ENCODE assay signal across 1 cellular context in the genomic region with DNA sequence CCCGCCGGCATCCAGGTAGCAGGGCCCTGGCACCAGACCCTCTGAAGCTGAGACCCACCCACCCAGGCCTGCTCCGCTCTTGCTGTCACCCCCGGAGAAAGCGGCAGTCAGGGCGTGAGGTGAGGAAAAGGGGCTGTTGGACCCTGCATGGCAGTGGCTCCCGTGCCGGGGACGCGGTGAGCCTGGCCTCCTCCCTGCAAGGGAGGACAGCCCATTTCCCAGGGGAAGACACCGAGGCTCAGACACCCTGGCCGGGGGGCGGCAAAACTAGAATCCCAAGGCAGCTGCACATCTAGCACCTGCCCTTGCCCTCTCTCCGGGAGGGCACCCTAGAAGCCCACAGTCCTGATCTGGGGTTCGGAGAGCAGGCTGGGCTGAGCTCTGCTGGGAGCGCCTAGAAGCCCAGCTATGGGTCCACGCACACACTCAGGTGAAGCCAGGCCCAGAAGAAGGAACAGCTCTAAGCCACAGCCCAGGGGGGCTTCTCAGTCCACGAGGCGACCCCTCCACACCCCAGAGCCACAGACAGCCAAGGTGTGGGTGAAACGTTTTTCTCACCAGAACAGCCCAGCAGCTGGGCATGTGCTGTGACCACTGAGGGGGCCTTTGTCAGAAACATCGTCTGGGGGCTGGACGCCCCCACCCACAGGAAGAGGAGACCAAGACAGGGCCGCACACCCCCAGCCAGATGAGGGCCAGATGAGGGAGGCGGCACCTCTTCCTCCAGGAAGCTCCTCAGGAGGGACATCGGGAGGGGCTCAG.
A peak's percentile ranks its signal among the peaks of the same experiment; 100 is the strongest.
TF ChIP-seq lines count a peak whose summit lies in the region.

No MANE protein-coding gene starts in this region.

TF ChIP-seq in HepG2, 621 proteins besides CTCF, POLR2A, EP300 and RAD21 (continued from another document and continues in another):
- TF ChIP-seq, protein P1, sequence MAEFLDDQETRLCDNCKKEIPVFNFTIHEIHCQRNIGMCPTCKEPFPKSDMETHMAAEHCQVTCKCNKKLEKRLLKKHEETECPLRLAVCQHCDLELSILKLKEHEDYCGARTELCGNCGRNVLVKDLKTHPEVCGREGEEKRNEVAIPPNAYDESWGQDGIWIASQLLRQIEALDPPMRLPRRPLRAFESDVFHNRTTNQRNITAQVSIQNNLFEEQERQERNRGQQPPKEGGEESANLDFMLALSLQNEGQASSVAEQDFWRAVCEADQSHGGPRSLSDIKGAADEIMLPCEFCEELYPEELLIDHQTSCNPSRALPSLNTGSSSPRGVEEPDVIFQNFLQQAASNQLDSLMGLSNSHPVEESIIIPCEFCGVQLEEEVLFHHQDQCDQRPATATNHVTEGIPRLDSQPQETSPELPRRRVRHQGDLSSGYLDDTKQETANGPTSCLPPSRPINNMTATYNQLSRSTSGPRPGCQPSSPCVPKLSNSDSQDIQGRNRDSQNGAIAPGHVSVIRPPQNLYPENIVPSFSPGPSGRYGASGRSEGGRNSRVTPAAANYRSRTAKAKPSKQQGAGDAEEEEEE (CRISPR knock-in tag; IDR thresholded peaks at IDR 0.05; ENCODE audit: borderline replicate concordance), result no peak
- TF ChIP-seq NFYC (CRISPR knock-in tag; IDR thresholded peaks at IDR 0.05) (no peak), ZNF225 (CRISPR knock-in tag; IDR thresholded peaks at IDR 0.05) (peak; percentile 4; the same call in 1 of the 2 replicates), ZNF12 (CRISPR knock-in tag; IDR thresholded peaks at IDR 0.05) (no peak), WIZ (CRISPR knock-in tag; IDR thresholded peaks at IDR 0.05) (no peak), ZNF557 (CRISPR knock-in tag; IDR thresholded peaks at IDR 0.05) (no peak), ZNF10 (CRISPR knock-in tag; IDR thresholded peaks at IDR 0.05; ENCODE audit: borderline replicate concordance, low read depth) (no peak), KDM5A (IDR thresholded peaks at IDR 0.05; ENCODE audit: borderline replicate concordance, low read length) (no peak), SP140L (CRISPR knock-in tag; IDR thresholded peaks at IDR 0.05; ENCODE audit: borderline replicate concordance) (no peak), MAF1 (CRISPR knock-in tag; IDR thresholded peaks at IDR 0.05; ENCODE audit: borderline replicate concordance) (0 out of 2 replicates have a peak, but pooled peaks have one; percentile 9), ZIK1 (CRISPR knock-in tag; IDR thresholded peaks at IDR 0.05; ENCODE audit: borderline replicate concordance, low read depth) (0 out of 2 replicates have a peak, but pooled peaks have one; percentile 36), FIP1L1 (IDR thresholded peaks at IDR 0.05; ENCODE audit: borderline replicate concordance, insufficient read depth, low read depth, low read length) (no peak), SMYD3 (CRISPR knock-in tag; IDR thresholded peaks at IDR 0.05) (no peak), HMG20B (CRISPR knock-in tag; conservative IDR thresholded peaks at IDR 0.05) (no peak), ELF1 (CRISPR knock-in tag; IDR thresholded peaks at IDR 0.05) (peak; percentile 43; the same call in 1 of the 2 replicates), ZNF468 (CRISPR knock-in tag; IDR thresholded peaks at IDR 0.05) (no peak), RELA (CRISPR knock-in tag; IDR thresholded peaks at IDR 0.05) (no peak), KLF16 (CRISPR knock-in tag; IDR thresholded peaks at IDR 0.05) (0 out of 4 replicates have a peak, but pooled peaks of 1 of the 2 experiments have one; percentile 25), ZNF75D (CRISPR knock-in tag; IDR thresholded peaks at IDR 0.05; ENCODE audit: borderline replicate concordance) (no peak), KLF13 (CRISPR knock-in tag; IDR thresholded peaks at IDR 0.05) (no peak), CAMTA2 (CRISPR knock-in tag; IDR thresholded peaks at IDR 0.05; ENCODE audit: borderline replicate concordance) (no peak), ZSCAN30 (CRISPR knock-in tag; IDR thresholded peaks at IDR 0.05) (no peak)
- TF ChIP-seq, protein P2, sequence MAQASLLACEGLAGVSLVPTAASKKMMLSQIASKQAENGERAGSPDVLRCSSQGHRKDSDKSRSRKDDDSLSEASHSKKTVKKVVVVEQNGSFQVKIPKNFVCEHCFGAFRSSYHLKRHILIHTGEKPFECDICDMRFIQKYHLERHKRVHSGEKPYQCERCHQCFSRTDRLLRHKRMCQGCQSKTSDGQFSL (CRISPR knock-in tag; IDR thresholded peaks at IDR 0.05), result no peak
- TF ChIP-seq, protein P3, sequence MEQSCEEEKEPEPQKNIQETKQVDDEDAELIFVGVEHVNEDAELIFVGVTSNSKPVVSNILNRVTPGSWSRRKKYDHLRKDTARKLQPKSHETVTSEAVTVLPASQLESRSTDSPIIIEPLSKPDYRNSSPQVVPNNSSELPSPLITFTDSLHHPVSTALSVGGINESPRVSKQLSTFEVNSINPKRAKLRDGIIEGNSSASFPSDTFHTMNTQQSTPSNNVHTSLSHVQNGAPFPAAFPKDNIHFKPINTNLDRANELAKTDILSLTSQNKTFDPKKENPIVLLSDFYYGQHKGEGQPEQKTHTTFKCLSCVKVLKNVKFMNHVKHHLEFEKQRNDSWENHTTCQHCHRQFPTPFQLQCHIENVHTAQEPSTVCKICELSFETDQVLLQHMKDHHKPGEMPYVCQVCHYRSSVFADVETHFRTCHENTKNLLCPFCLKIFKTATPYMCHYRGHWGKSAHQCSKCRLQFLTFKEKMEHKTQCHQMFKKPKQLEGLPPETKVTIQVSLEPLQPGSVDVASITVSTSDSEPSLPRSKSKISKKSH (CRISPR knock-in tag; IDR thresholded peaks at IDR 0.05; ENCODE audit: borderline replicate concordance), result 0 out of 2 replicates have a peak, but pooled peaks have one; percentile 1
- TF ChIP-seq, protein P4, sequence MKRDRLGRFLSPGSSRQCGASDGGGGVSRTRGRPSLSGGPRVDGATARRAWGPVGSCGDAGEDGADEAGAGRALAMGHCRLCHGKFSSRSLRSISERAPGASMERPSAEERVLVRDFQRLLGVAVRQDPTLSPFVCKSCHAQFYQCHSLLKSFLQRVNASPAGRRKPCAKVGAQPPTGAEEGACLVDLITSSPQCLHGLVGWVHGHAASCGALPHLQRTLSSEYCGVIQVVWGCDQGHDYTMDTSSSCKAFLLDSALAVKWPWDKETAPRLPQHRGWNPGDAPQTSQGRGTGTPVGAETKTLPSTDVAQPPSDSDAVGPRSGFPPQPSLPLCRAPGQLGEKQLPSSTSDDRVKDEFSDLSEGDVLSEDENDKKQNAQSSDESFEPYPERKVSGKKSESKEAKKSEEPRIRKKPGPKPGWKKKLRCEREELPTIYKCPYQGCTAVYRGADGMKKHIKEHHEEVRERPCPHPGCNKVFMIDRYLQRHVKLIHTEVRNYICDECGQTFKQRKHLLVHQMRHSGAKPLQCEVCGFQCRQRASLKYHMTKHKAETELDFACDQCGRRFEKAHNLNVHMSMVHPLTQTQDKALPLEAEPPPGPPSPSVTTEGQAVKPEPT (CRISPR knock-in tag; IDR thresholded peaks at IDR 0.05; ENCODE audit: low read depth), result no peak
- TF ChIP-seq, protein P5, sequence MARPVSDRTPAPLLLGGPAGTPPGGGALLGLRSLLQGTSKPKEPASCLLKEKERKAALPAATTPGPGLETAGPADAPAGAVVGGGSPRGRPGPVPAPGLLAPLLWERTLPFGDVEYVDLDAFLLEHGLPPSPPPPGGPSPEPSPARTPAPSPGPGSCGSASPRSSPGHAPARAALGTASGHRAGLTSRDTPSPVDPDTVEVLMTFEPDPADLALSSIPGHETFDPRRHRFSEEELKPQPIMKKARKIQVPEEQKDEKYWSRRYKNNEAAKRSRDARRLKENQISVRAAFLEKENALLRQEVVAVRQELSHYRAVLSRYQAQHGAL (CRISPR knock-in tag; IDR thresholded peaks at IDR 0.05; ENCODE audit: not compliant biosample characterization), result no peak
- TF ChIP-seq, protein P6, sequence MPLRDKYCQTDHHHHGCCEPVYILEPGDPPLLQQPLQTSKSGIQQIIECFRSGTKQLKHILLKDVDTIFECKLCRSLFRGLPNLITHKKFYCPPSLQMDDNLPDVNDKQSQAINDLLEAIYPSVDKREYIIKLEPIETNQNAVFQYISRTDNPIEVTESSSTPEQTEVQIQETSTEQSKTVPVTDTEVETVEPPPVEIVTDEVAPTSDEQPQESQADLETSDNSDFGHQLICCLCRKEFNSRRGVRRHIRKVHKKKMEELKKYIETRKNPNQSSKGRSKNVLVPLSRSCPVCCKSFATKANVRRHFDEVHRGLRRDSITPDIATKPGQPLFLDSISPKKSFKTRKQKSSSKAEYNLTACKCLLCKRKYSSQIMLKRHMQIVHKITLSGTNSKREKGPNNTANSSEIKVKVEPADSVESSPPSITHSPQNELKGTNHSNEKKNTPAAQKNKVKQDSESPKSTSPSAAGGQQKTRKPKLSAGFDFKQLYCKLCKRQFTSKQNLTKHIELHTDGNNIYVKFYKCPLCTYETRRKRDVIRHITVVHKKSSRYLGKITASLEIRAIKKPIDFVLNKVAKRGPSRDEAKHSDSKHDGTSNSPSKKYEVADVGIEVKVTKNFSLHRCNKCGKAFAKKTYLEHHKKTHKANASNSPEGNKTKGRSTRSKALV (CRISPR knock-in tag; IDR thresholded peaks at IDR 0.05), result no peak
- TF ChIP-seq, protein P7, sequence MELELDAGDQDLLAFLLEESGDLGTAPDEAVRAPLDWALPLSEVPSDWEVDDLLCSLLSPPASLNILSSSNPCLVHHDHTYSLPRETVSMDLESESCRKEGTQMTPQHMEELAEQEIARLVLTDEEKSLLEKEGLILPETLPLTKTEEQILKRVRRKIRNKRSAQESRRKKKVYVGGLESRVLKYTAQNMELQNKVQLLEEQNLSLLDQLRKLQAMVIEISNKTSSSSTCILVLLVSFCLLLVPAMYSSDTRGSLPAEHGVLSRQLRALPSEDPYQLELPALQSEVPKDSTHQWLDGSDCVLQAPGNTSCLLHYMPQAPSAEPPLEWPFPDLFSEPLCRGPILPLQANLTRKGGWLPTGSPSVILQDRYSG (CRISPR knock-in tag; IDR thresholded peaks at IDR 0.05), result no peak
- TF ChIP-seq, protein P8, sequence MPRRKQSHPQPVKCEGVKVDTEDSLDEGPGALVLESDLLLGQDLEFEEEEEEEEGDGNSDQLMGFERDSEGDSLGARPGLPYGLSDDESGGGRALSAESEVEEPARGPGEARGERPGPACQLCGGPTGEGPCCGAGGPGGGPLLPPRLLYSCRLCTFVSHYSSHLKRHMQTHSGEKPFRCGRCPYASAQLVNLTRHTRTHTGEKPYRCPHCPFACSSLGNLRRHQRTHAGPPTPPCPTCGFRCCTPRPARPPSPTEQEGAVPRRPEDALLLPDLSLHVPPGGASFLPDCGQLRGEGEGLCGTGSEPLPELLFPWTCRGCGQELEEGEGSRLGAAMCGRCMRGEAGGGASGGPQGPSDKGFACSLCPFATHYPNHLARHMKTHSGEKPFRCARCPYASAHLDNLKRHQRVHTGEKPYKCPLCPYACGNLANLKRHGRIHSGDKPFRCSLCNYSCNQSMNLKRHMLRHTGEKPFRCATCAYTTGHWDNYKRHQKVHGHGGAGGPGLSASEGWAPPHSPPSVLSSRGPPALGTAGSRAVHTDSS (CRISPR knock-in tag; conservative IDR thresholded peaks at IDR 0.05), result no peak
- TF ChIP-seq, protein P9, sequence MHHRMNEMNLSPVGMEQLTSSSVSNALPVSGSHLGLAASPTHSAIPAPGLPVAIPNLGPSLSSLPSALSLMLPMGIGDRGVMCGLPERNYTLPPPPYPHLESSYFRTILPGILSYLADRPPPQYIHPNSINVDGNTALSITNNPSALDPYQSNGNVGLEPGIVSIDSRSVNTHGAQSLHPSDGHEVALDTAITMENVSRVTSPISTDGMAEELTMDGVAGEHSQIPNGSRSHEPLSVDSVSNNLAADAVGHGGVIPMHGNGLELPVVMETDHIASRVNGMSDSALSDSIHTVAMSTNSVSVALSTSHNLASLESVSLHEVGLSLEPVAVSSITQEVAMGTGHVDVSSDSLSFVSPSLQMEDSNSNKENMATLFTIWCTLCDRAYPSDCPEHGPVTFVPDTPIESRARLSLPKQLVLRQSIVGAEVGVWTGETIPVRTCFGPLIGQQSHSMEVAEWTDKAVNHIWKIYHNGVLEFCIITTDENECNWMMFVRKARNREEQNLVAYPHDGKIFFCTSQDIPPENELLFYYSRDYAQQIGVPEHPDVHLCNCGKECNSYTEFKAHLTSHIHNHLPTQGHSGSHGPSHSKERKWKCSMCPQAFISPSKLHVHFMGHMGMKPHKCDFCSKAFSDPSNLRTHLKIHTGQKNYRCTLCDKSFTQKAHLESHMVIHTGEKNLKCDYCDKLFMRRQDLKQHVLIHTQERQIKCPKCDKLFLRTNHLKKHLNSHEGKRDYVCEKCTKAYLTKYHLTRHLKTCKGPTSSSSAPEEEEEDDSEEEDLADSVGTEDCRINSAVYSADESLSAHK (CRISPR knock-in tag; IDR thresholded peaks at IDR 0.05; ENCODE audit: borderline replicate concordance), result no peak
- TF ChIP-seq, protein P10, sequence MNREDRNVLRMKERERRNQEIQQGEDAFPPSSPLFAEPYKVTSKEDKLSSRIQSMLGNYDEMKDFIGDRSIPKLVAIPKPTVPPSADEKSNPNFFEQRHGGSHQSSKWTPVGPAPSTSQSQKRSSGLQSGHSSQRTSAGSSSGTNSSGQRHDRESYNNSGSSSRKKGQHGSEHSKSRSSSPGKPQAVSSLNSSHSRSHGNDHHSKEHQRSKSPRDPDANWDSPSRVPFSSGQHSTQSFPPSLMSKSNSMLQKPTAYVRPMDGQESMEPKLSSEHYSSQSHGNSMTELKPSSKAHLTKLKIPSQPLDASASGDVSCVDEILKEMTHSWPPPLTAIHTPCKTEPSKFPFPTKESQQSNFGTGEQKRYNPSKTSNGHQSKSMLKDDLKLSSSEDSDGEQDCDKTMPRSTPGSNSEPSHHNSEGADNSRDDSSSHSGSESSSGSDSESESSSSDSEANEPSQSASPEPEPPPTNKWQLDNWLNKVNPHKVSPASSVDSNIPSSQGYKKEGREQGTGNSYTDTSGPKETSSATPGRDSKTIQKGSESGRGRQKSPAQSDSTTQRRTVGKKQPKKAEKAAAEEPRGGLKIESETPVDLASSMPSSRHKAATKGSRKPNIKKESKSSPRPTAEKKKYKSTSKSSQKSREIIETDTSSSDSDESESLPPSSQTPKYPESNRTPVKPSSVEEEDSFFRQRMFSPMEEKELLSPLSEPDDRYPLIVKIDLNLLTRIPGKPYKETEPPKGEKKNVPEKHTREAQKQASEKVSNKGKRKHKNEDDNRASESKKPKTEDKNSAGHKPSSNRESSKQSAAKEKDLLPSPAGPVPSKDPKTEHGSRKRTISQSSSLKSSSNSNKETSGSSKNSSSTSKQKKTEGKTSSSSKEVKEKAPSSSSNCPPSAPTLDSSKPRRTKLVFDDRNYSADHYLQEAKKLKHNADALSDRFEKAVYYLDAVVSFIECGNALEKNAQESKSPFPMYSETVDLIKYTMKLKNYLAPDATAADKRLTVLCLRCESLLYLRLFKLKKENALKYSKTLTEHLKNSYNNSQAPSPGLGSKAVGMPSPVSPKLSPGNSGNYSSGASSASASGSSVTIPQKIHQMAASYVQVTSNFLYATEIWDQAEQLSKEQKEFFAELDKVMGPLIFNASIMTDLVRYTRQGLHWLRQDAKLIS (CRISPR knock-in tag; IDR thresholded peaks at IDR 0.05), result no peak
- TF ChIP-seq, protein P11, sequence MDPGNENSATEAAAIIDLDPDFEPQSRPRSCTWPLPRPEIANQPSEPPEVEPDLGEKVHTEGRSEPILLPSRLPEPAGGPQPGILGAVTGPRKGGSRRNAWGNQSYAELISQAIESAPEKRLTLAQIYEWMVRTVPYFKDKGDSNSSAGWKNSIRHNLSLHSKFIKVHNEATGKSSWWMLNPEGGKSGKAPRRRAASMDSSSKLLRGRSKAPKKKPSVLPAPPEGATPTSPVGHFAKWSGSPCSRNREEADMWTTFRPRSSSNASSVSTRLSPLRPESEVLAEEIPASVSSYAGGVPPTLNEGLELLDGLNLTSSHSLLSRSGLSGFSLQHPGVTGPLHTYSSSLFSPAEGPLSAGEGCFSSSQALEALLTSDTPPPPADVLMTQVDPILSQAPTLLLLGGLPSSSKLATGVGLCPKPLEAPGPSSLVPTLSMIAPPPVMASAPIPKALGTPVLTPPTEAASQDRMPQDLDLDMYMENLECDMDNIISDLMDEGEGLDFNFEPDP (CRISPR knock-in tag; conservative IDR thresholded peaks at IDR 0.05), result no peak
